25 cellular contexts compared by ENCODE assay signal in genomic region chr12:12198124-12198523, GRCh38.
"Had no signal": no experiment of that assay in that cellular context is flagged by ENCODE, and none has a peak within 500 bp of the region (broad histone marks: within the 10 kb centered on the region; RNA-seq: fewer than 3 reads in every experiment).

No MANE protein-coding gene starts in this region.

- H3K27me3 ChIP-seq: colonic mucosa, dorsolateral prefrontal cortex, esophagus muscularis mucosa, esophagus squamous epithelium, foreskin keratinocyte, gastrocnemius medialis, gastroesophageal sphincter, heart left ventricle, heart right ventricle, hepatocyte had no signal

- H3K27ac Mint-ChIP-seq: dendritic cell treated with granulocyte-macrophage colony-stimulating factor and Interleukin-4, amounts not matched to agents 40 ng/mL and 50 ng/mL, for 4 days; effector memory CD8-positive, alpha-beta T cell; endodermal cell had no signal

- H3K4me3 ChIP-seq: colonic mucosa, coronary artery, dorsolateral prefrontal cortex, esophagus muscularis mucosa, esophagus squamous epithelium, gastrocnemius medialis, gastroesophageal sphincter, heart left ventricle, heart right ventricle, hepatocyte had no signal

- DNase-seq: colonic mucosa; cortex of kidney; dermis blood vessel endothelial cell; dorsolateral prefrontal cortex; effector CD4-positive, alpha-beta T cell; effector CD8-positive, alpha-beta T cell; effector memory CD4-positive, alpha-beta T cell; effector memory CD8-positive, alpha-beta T cell; endodermal cell; erythroblast; esophagus squamous epithelium; foreskin fibroblast; foreskin keratinocyte; foreskin melanocyte; gastrocnemius medialis; head of caudate nucleus; heart left ventricle; heart right ventricle had no signal

- H3K9me3 ChIP-seq: colonic mucosa, esophagus muscularis mucosa, gastrocnemius medialis had no signal

- H3K4me3 Mint-ChIP-seq: dendritic cell treated with granulocyte-macrophage colony-stimulating factor and Interleukin-4, amounts not matched to agents 40 ng/mL and 50 ng/mL, for 4 days; effector memory CD8-positive, alpha-beta T cell; endodermal cell had no signal

- ATAC-seq: effector memory CD8-positive, alpha-beta T cell; esophagus mucosa; foreskin keratinocyte; gastrocnemius medialis; gastroesophageal sphincter; heart left ventricle; heart right ventricle had no signal

- H3K4me1 ChIP-seq: colonic mucosa, esophagus squamous epithelium, gastroesophageal sphincter had no signal

- H3K27ac ChIP-seq: colonic mucosa, coronary artery, dorsolateral prefrontal cortex, epithelial cell of prostate, esophagus muscularis mucosa, esophagus squamous epithelium, foreskin keratinocyte, gastrocnemius medialis, gastroesophageal sphincter, heart left ventricle, heart right ventricle, hepatocyte had no signal

- H3K36me3 ChIP-seq: colonic mucosa, gastrocnemius medialis had no signal
